Comparison of ENCODE assay signal across 8 cellular contexts in the genomic region with DNA sequence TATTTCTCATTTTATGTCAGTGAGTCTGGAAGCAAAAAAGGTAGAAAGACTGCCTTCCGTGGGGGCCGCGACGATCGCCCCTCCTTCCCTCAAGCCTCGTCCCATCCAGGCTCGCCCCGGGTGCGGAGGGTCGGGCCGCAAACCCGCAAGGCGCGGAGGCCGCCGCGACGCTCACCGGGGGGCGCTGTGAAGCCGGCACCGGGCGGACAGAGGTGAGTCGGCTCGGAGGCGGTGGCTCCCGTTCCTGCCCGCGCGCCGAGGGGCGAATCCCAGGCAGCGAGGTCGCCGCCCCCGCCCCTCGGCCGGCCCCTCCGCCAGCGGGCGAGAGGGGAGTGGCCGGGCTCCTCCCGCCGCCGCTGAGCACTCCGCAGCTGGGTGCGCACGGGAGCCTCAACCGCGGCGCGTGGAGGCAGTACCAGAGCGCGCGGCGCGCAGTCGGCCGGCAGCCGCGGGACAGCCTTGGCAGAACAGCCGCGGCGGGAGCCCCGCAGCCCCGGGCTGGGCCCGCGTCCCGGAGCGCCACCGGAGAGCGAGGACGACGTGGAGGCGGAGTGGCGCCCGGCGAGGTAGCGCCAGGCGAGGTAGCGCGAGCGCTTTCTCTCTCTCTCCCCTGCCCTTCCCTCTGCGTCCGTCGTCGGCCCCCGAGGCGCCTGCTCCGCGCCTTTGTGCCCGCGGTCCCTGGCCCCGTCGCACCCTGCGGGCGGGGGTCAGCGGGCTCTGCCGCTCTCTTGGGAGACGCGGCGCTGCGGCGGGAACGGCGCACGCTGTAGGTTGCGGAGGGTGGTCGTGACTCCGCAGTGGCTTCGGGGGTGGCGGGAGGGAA. TPM values are rescaled to one million over a fixed set of nuclear protein-coding genes. Genes with fewer than 3 reads are reported as not detected.
DNase-seq lines count a peak whose midpoint lies in the region; ATAC-seq and TF ChIP-seq lines count a peak whose summit lies in the region.

Gene MYO1B (plus strand): TSS at position 359 of the 823 bp plus-strand sequence. CDS start 31,492 bp downstream, outside the sequence.

- peak; percentile 81 for DNase-seq in NCI-H526 treated with DMSO at 0.1 percent for 48 hours (lab: John Stamatoyannopoulos, UW)
- DNase-seq in activated CD8-positive, alpha-beta memory T cell treated with anti-CD3 and anti-CD28 coated beads, Interleukin-2, amount 50 U/mL, for 24 hours (ENCODE audit: extremely low read depth) = peak; percentile 2
- peak; percentile 18 to 22 for DNase-seq in erythroblast (lab: John Stamatoyannopoulos, UW)
- peak; percentile 85 for DNase-seq in myocyte (ENCODE audit: low read depth)

- H3K4me3 ChIP-seq in stomach smooth muscle (ENCODE audit: low read length in 2 of 2) = peak within 1 kb of the TSS; percentile 62 to 75

- peak within 1 kb of the TSS; percentile 13 to 62 for H3K9ac ChIP-seq in stomach smooth muscle (ENCODE audit: low read length in 2 of 2)

- ATAC-seq in GM18868 (IDR thresholded peaks at IDR 0.05; ENCODE audit: unreplicated experiment) (peak; percentile 49), HG03159 (IDR thresholded peaks at IDR 0.05; ENCODE audit: unreplicated experiment) (peak; percentile 51)

- no peaks in the 10 kb centered on the region for H3K36me3 ChIP-seq in stomach smooth muscle (ENCODE audit: control insufficient read depth in 2 of 2, insufficient read depth in 2 of 2, low read length in 2 of 2)

- peaks cover 5% of the 10 kb centered on the region for H3K4me1 ChIP-seq in stomach smooth muscle (ENCODE audit: control insufficient read depth, insufficient read depth, low read length)

- peak; percentile 89 for TF ChIP-seq CTCF in 22Rv1 (IDR thresholded peaks at IDR 0.05)

- H3K9me3 ChIP-seq in stomach smooth muscle (ENCODE audit: control insufficient read depth in 2 of 2, low read length in 2 of 2) = peaks cover 5 to 7% of the 10 kb centered on the region in 2 donors

- no peak for TF ChIP-seq POLR2A in erythroblast (IDR thresholded peaks at IDR 0.05; ENCODE audit: low read length)

- peaks cover 7 to 22% of the 10 kb centered on the region in 2 donors for H3K27me3 ChIP-seq in stomach smooth muscle (ENCODE audit: control insufficient read depth in 1 of 2, insufficient read depth in 2 of 2, low read length in 2 of 2)

- H3K27ac ChIP-seq in 22Rv1 = peak within 1 kb of the TSS; percentile 44
- H3K27ac ChIP-seq in stomach smooth muscle (ENCODE audit: low read length) = peak within 1 kb of the TSS; percentile 24

RNA-seq across cellular contexts. Expression of gene MYO1B, which starts in this region (rescaled TPM):
- total RNA-seq in myocyte = 116 and 125 TPM in 2 replicates
- polyA plus RNA-seq in myocyte (2012) = 52.7 TPM

Comparison
In these comparisons a context has a peak if more than half of its experiments do, and no peak if none do; other contexts are left out.
1. Peak in every context shown above with its lines: DNase-seq, ATAC-seq, H3K4me3 ChIP-seq and H3K27ac ChIP-seq.
2. DNase-seq: peak in every context shown above with its lines; median percentile 85 in myocyte; 81 in NCI-H526 treated with DMSO at 0.1 percent for 48 hours; 20 in erythroblast; 2 in activated CD8-positive, alpha-beta memory T cell treated with anti-CD3 and anti-CD28 coated beads, Interleukin-2, amount 50 U/mL, for 24 hours.